Comparison of ENCODE assay signal across 24 cellular contexts in the genomic region with DNA sequence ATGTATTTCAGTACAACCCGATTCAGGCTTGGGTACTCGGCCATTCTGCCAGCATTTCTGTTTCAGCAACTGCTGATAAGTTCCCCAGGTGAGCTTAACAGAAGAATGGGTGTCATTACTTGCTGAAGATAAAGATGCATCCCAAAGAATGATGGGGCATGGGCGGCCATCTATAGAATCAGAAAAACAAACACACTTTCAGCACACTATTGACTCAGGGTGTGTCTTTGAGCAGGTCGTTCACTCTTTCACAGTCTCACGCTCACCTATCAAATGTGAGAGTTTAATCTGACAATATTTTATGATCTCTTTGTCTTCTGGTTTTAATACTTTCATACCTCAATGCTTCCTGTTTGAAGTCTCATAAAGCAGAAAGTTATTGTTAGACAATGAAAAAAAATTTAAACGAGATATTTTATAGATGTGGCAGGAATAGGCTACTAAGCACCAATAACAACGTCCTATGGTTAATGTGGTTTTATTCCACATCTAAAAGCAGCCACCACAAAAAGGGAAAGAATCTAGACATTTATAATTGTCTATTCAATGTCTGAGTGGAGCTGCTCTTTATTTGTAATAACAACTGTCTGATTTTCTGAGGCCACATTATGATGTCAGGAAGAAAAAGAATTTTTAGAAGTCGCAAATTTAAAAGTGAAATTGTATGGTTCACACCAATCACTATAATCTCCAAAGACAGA. TPM values are rescaled to one million over a fixed set of nuclear protein-coding genes. Genes with fewer than 3 reads are reported as not detected.
DNase-seq lines count a peak whose midpoint lies in the region; ATAC-seq and TF ChIP-seq lines count a peak whose summit lies in the region.
"Had no signal": no experiment of that assay in that cellular context is flagged by ENCODE, and none has a peak within 500 bp of the region (broad histone marks: within the 10 kb centered on the region; RNA-seq: fewer than 3 reads in every experiment).

No MANE protein-coding gene starts in this region.

- H2AFZ ChIP-seq in hepatocyte = no peak overlapping the region

- H3K79me2 ChIP-seq in hepatocyte = peaks cover 95% of the 10 kb centered on the region

- H3K36me3 ChIP-seq in hepatocyte (replicated peaks; ENCODE audit: insufficient read depth, low read depth) (no peaks in the 10 kb centered on the region), tibial nerve (peaks cover 0 to 28% (median 0%) of the 10 kb centered on the region in 3 donors)
- H3K36me3 ChIP-seq: cardiac muscle cell, neutrophil, thyroid gland had no signal

- 57% methylated on average over 8 of the region's 8 CpGs for WGBS in hepatocyte (ENCODE audit: low lambda C conversion rate, missing lambda C conversion rate)
- WGBS in tibial nerve, 2 donors = 60 to 66% methylated on average over 8 of the region's 8 CpGs

- no peaks in the 10 kb centered on the region for H3K9me3 ChIP-seq in hepatocyte (ENCODE audit: low read depth)
- H3K9me3 ChIP-seq in tibial nerve = no peaks in the 10 kb centered on the region
- H3K9me3 ChIP-seq: neutrophil, thyroid gland had no signal

- peak overlapping the region; percentile 80 for H3K27ac ChIP-seq in hepatocyte
- H3K27ac ChIP-seq in tibial nerve = peak overlapping the region; percentile 48 to 89 (median 72)
- H3K27ac ChIP-seq: cardiac muscle cell, epithelial cell of prostate, neutrophil, thyroid gland had no signal

- TF ChIP-seq POLR2A in tibial nerve (IDR thresholded peaks at IDR 0.05) = no peak

- no peaks in the 10 kb centered on the region for H4K20me1 ChIP-seq in hepatocyte (ENCODE audit: insufficient read depth, poor library complexity, severe bottlenecking)

- TF ChIP-seq EP300 in tibial nerve (IDR thresholded peaks at IDR 0.05) = no peak

- H3K4me1 ChIP-seq in hepatocyte (ENCODE audit: insufficient read depth) = peaks cover 35% of the 10 kb centered on the region
- peaks cover 0 to 56% (median 13%) of the 10 kb centered on the region in 4 donors for H3K4me1 ChIP-seq in tibial nerve
- H3K4me1 ChIP-seq: thyroid gland had no signal

- H3K9me2 ChIP-seq in hepatocyte (replicated peaks; ENCODE audit: insufficient read depth) = no peaks in the 10 kb centered on the region

- no peak for ATAC-seq in activated CD4-positive, CD25-positive, alpha-beta regulatory T cell treated with anti-CD3 and anti-CD28 coated beads, Interleukin-2, amount 50 U/mL, for 24 hours
- ATAC-seq: left ventricle myocardium superior, Right ventricle myocardium inferior had no signal

- peak overlapping the region; percentile 41 for H3K4me2 ChIP-seq in hepatocyte

- H3K27me3 ChIP-seq in hepatocyte (no peaks in the 10 kb centered on the region), tibial nerve (no peaks in the 10 kb centered on the region)
- H3K27me3 ChIP-seq: cardiac muscle cell, dorsolateral prefrontal cortex, neutrophil, thyroid gland had no signal

- TF ChIP-seq CTCF in hepatocyte (IDR thresholded peaks at IDR 0.05; ENCODE audit: poor library complexity) (no peak), tibial nerve (IDR thresholded peaks at IDR 0.05) (no peak)

- peak; percentile 57 for DNase-seq in Jurkat, Clone E6-1 (ENCODE audit: low read depth, low spot score)
- DNase-seq in SW480 (ENCODE audit: low spot score) (peak; percentile 86), hepatocyte (ENCODE audit: low spot score) (peak; percentile 54), tibial nerve (ENCODE audit: low spot score in 2 of 2) (no peak), NCI-H526 treated with DMSO at 0.1 percent for 48 hours (lab: John Stamatoyannopoulos, UW) (no peak), 8988T (no peak)
- DNase-seq in activated CD4-positive, CD25-positive, alpha-beta regulatory T cell treated with anti-CD3 and anti-CD28 coated beads, Interleukin-2, amount 50 U/mL, for 72 hours = no peak
- DNase-seq: activated CD4-positive, CD25-positive, alpha-beta regulatory T cell; activated T-cell treated with anti-CD3 and anti-CD28 coated beads, Interleukin-2, amount 50 U/mL, for 1 hour; dorsolateral prefrontal cortex; H7; left ventricle myocardium superior; NCI-H1092; NCI-H2081; NCI-H69; retina; stimulated activated CD4-positive, alpha-beta T cell treated with anti-CD3 and anti-CD28 coated beads, Interleukin-4, amount 100 ng/mL, for 24 hours; T-helper 9 cell; thyroid gland had no signal

- H3K4me3 ChIP-seq in Jurkat, Clone E6-1 (ENCODE audit: low read length) = no peak overlapping the region
- H3K4me3 ChIP-seq in hepatocyte (no peak overlapping the region), tibial nerve (no peak overlapping the region)
- H3K4me3 ChIP-seq: cardiac muscle cell, dorsolateral prefrontal cortex, thyroid gland had no signal

RNA-seq across cellular contexts. Expression of gene GASK1B, which starts 17.0 kb away (rescaled TPM):
- polyA plus RNA-seq in Jurkat, Clone E6-1 (2012; ENCODE audit: insufficient read depth, insufficient read length) = not detected
- total RNA-seq in hepatocyte (88.8 and 89.8 TPM in 2 replicates), tibial nerve (10 to 100 TPM; 44.1 to 72.0 (median 61.0) TPM)
- 27.2 and 30.9 TPM in 2 replicates for polyA plus RNA-seq in hepatocyte

RNA-seq across cellular contexts. Expression of gene TMEM144, which starts 54.5 kb away (rescaled TPM):
- not detected for polyA plus RNA-seq in Jurkat, Clone E6-1 (2012; ENCODE audit: insufficient read depth, insufficient read length)
- total RNA-seq in hepatocyte (58.9 and 68.5 TPM in 2 replicates), tibial nerve (10 to 100 TPM in 1 of 4 donors, 1 to 10 TPM in 3; 4.9 to 23.8 (median 9.0) TPM)
- polyA plus RNA-seq in hepatocyte = 17.5 and 18.4 TPM in 2 replicates

Comparison
In these comparisons a context has a peak if more than half of its experiments do, and no peak if none do; other contexts are left out.
1. DNase-seq: peak in Jurkat, Clone E6-1 (single experiment), SW480 (single experiment) and hepatocyte (single experiment); none in tibial nerve (0 of 2), NCI-H526 treated with DMSO at 0.1 percent for 48 hours (single experiment), activated CD4-positive, CD25-positive, alpha-beta regulatory T cell treated with anti-CD3 and anti-CD28 coated beads, Interleukin-2, amount 50 U/mL, for 72 hours (single experiment) and 8988T (single experiment).